Comparison of ENCODE assay signal across 8 cellular contexts in genomic region chr3:127672429-127673190, GRCh38. TPM values are rescaled to one million over a fixed set of nuclear protein-coding genes. Genes with fewer than 3 reads are reported as not detected.
DNase-seq lines count a peak whose midpoint lies in the region; ATAC-seq and TF ChIP-seq lines count a peak whose summit lies in the region.

TSS of gene ABTB1 (plus strand) at chr3:127672952. CDS start at chr3:127673026, 74 bp downstream.

- H3F3A ChIP-seq in GM23338 (replicated peaks; ENCODE audit: low read depth), result no peaks in the 10 kb centered on the region
- no peaks in the 10 kb centered on the region for H3F3A ChIP-seq in MM.1S (ENCODE audit: insufficient read depth, low read length)

- no peaks in the 10 kb centered on the region; the same call in 2 of the 3 replicates for H3K36me3 Mint-ChIP-seq in GM23338 (ENCODE audit: low read depth)
- peaks cover 6% of the 10 kb centered on the region for H3K36me3 Mint-ChIP-seq in activated naive CD4-positive, alpha-beta T cell treated with anti-CD3 and anti-CD28 coated beads, Interleukin-2, amount 10 ng/mL, durations not matched to agents 7 days and 5 days
- peaks cover 13% of the 10 kb centered on the region for H3K36me3 Mint-ChIP-seq in osteocyte (ENCODE audit: unreplicated experiment)

- H4K20me1 ChIP-seq in DND-41 (ENCODE audit: insufficient read depth, low read length) (peaks cover 3% of the 10 kb centered on the region), GM23338 (replicated peaks; ENCODE audit: insufficient read depth) (no peaks in the 10 kb centered on the region), MM.1S (ENCODE audit: insufficient read depth, low read length) (no peaks in the 10 kb centered on the region)

- H3K9ac ChIP-seq in DND-41 (ENCODE audit: low read depth, low read length) (peak within 1 kb of the TSS; percentile 98), MM.1S (ENCODE audit: low read length) (peak within 1 kb of the TSS; percentile 91), SK-N-MC (ENCODE audit: insufficient read length) (peak within 1 kb of the TSS; percentile 80)

- peak; percentile 89 for DNase-seq in DND-41
- peak; percentile 86 for DNase-seq in GM23338 (ENCODE audit: low spot score)
- DNase-seq in MM.1S, result peak; percentile 81
- no peak for DNase-seq in SK-N-MC (ENCODE audit: low read depth, low spot score)
- peak; percentile 92 for DNase-seq in activated naive CD4-positive, alpha-beta T cell treated with anti-CD3 and anti-CD28 coated beads, Interleukin-2, amount 10 ng/mL, durations not matched to agents 7 days and 5 days
- no peak for DNase-seq in glomerular endothelial cell (ENCODE audit: extremely low read depth, low read depth, low spot score)
- DNase-seq in osteocyte (ENCODE audit: extremely low spot score, unreplicated experiment), result peak; percentile 92
- DNase-seq in thoracic aorta (ENCODE audit: low spot score), result peak; percentile 57

- peaks cover 17% of the 10 kb centered on the region for H3K4me1 Mint-ChIP-seq in GM23338
- H3K4me1 Mint-ChIP-seq in activated naive CD4-positive, alpha-beta T cell treated with anti-CD3 and anti-CD28 coated beads, Interleukin-2, amount 10 ng/mL, durations not matched to agents 7 days and 5 days, result peaks cover 31% of the 10 kb centered on the region
- peaks cover 28% of the 10 kb centered on the region for H3K4me1 Mint-ChIP-seq in osteocyte (ENCODE audit: unreplicated experiment)

- peak within 1 kb of the TSS; percentile 87 for H3K4me3 Mint-ChIP-seq in GM23338
- H3K4me3 Mint-ChIP-seq in activated naive CD4-positive, alpha-beta T cell treated with anti-CD3 and anti-CD28 coated beads, Interleukin-2, amount 10 ng/mL, durations not matched to agents 7 days and 5 days, result peak within 1 kb of the TSS; percentile 92
- H3K4me3 Mint-ChIP-seq in osteocyte (ENCODE audit: unreplicated experiment), result peak within 1 kb of the TSS; percentile 84

- H3K27ac Mint-ChIP-seq in GM23338, result no peak within 1 kb of the TSS; the same call in 1 of the 2 replicates
- H3K27ac Mint-ChIP-seq in activated naive CD4-positive, alpha-beta T cell treated with anti-CD3 and anti-CD28 coated beads, Interleukin-2, amount 10 ng/mL, durations not matched to agents 7 days and 5 days, result peak within 1 kb of the TSS; percentile 97
- peak within 1 kb of the TSS; percentile 74 for H3K27ac Mint-ChIP-seq in osteocyte (ENCODE audit: unreplicated experiment)

- H2AFZ ChIP-seq in DND-41 (ENCODE audit: low read depth, low read length) (peak within 1 kb of the TSS; percentile 97), GM23338 (peak within 1 kb of the TSS; percentile 89), MM.1S (ENCODE audit: low read length) (peak within 1 kb of the TSS; percentile 98)

- H3K36me3 ChIP-seq in DND-41 (ENCODE audit: insufficient read depth, low read length), result peaks cover 25% of the 10 kb centered on the region; the same call in 1 of the 2 replicates
- no peaks in the 10 kb centered on the region for H3K36me3 ChIP-seq in GM23338 (ENCODE audit: insufficient read depth)
- no peaks in the 10 kb centered on the region for H3K36me3 ChIP-seq in MM.1S (replicated peaks; ENCODE audit: insufficient read depth, low read length)
- H3K36me3 ChIP-seq in SK-N-MC (ENCODE audit: insufficient read depth, low read length), result no peaks in the 10 kb centered on the region
- H3K36me3 ChIP-seq in thoracic aorta, result peaks cover 18% of the 10 kb centered on the region

- H3K79me2 ChIP-seq in DND-41 (ENCODE audit: insufficient read depth, low read length) (peaks cover 17% of the 10 kb centered on the region), GM23338 (replicated peaks; ENCODE audit: insufficient read depth) (no peaks in the 10 kb centered on the region), MM.1S (ENCODE audit: low read length) (no peaks in the 10 kb centered on the region; the same call in 1 of the 2 replicates)

- H3K9me3 ChIP-seq in DND-41 (ENCODE audit: insufficient read depth, low read length, severe bottlenecking) (no peaks in the 10 kb centered on the region), MM.1S (replicated peaks; ENCODE audit: insufficient read depth, low read length) (no peaks in the 10 kb centered on the region), SK-N-MC (ENCODE audit: low read depth, low read length) (no peaks in the 10 kb centered on the region), thoracic aorta (no peaks in the 10 kb centered on the region)

- H3K27me3 Mint-ChIP-seq in GM23338 (ENCODE audit: insufficient read depth, low read depth, poor library complexity), result peaks cover 14% of the 10 kb centered on the region
- H3K27me3 Mint-ChIP-seq in activated naive CD4-positive, alpha-beta T cell treated with anti-CD3 and anti-CD28 coated beads, Interleukin-2, amount 10 ng/mL, durations not matched to agents 7 days and 5 days, result no peaks in the 10 kb centered on the region
- H3K27me3 Mint-ChIP-seq in osteocyte (ENCODE audit: unreplicated experiment), result no peaks in the 10 kb centered on the region

- H3K4me2 ChIP-seq in DND-41 (ENCODE audit: insufficient read depth, low read length) (peak within 1 kb of the TSS; percentile 92), GM23338 (peak within 1 kb of the TSS; percentile 95), MM.1S (ENCODE audit: low read depth, low read length) (peak within 1 kb of the TSS; percentile 100)

- no peaks in the 10 kb centered on the region for H3K27me3 ChIP-seq in DND-41 (ENCODE audit: insufficient read depth, low read length, poor library complexity)
- H3K27me3 ChIP-seq in GM23338 (ENCODE audit: insufficient read depth), result no peaks in the 10 kb centered on the region
- no peaks in the 10 kb centered on the region for H3K27me3 ChIP-seq in MM.1S (replicated peaks; ENCODE audit: insufficient read depth, low read length)
- H3K27me3 ChIP-seq in thoracic aorta (replicated peaks; ENCODE audit: insufficient read depth), result no peaks in the 10 kb centered on the region

- H3K4me1 ChIP-seq in DND-41 (ENCODE audit: insufficient read depth, low read length) (peaks cover 24% of the 10 kb centered on the region), GM23338 (ENCODE audit: insufficient read depth) (peaks cover 5% of the 10 kb centered on the region; the same call in 1 of the 2 replicates), MM.1S (ENCODE audit: low read length) (0 out of 2 replicates have a peak, but pooled peaks cover 5% of the 10 kb centered on the region), thoracic aorta (ENCODE audit: control insufficient read depth in 1 of 2, low read depth in 2 of 2) (peaks cover 16 to 38% of the 10 kb centered on the region in 2 donors)

- H3K4me3 ChIP-seq in DND-41 (ENCODE audit: low read depth in 1 of 2, low read length in 2 of 2) (peak within 1 kb of the TSS; percentile 80 to 96), GM23338 (peak within 1 kb of the TSS; percentile 83), MM.1S (ENCODE audit: low read length) (peak within 1 kb of the TSS; percentile 87), SK-N-MC (peak within 1 kb of the TSS; percentile 90), thoracic aorta (peak within 1 kb of the TSS; percentile 98)

- ATAC-seq in DND-41 (ENCODE audit: insufficient read depth, low read depth) (peak; percentile 83), GM23338 (peak; percentile 70), thoracic aorta (ENCODE audit: insufficient number of reproducible peaks, low FRiP score, low read depth) (peak; percentile 78)

- H3K27ac ChIP-seq in DND-41 (ENCODE audit: low read length) (peak within 1 kb of the TSS; percentile 79), GM23338 (ENCODE audit: low read depth) (peak within 1 kb of the TSS; percentile 26; the same call in 1 of the 2 replicates), MM.1S (ENCODE audit: low read length) (peak within 1 kb of the TSS; percentile 37; the same call in 1 of the 2 replicates), SK-N-MC (peak within 1 kb of the TSS; percentile 76), thoracic aorta (peak within 1 kb of the TSS; percentile 88 to 92)

- TF ChIP-seq CTCF in DND-41 (IDR thresholded peaks at IDR 0.05; ENCODE audit: borderline replicate concordance, extremely low read depth, low read length, poor library complexity, severe bottlenecking) (no peak), GM23338 (conservative IDR thresholded peaks at IDR 0.05; ENCODE audit: low read depth in 2 of 2) (no peak), MM.1S (IDR thresholded peaks at IDR 0.05; ENCODE audit: low read length) (no peak), osteocyte (IDR thresholded peaks at IDR 0.05) (no peak), thoracic aorta (IDR thresholded peaks at IDR 0.05) (no peak)

- CTCF ChIA-PET in activated naive CD4-positive, alpha-beta T cell treated with anti-CD3 and anti-CD28 coated beads, Interleukin-2, amount 10 ng/mL, durations not matched to agents 7 days and 5 days (lab: Charles Lee), result interaction anchor here (0.8 to 1.7 kb wide), 3 partner anchors 22 to 98 kb away, joined by 3 to 4 read pairs (median 3); no protein-coding TSS in a partner anchor

- H3K9me3 Mint-ChIP-seq in GM23338 (peaks cover 5% of the 10 kb centered on the region; the same call in 2 of the 3 replicates), osteocyte (ENCODE audit: unreplicated experiment) (no peaks in the 10 kb centered on the region)
- H3K9me3 Mint-ChIP-seq in activated naive CD4-positive, alpha-beta T cell treated with anti-CD3 and anti-CD28 coated beads, Interleukin-2, amount 10 ng/mL, durations not matched to agents 7 days and 5 days, result no peaks in the 10 kb centered on the region

- no peaks in the 10 kb centered on the region for H3K9me2 ChIP-seq in GM23338 (ENCODE audit: insufficient read depth)
- no peaks in the 10 kb centered on the region for H3K9me2 ChIP-seq in MM.1S (replicated peaks; ENCODE audit: insufficient read depth, low read length)

TF ChIP-seq in GM23338, 12 proteins besides CTCF, POLR2A, EP300 and RAD21 (continues in another document):
- peak; percentile 71 for TF ChIP-seq POLR2AphosphoS5 (IDR thresholded peaks at IDR 0.05; ENCODE audit: low read depth)
- 0 out of 2 replicates have a peak, but pooled peaks have one; percentile 21 for TF ChIP-seq ETS1 (IDR thresholded peaks at IDR 0.05)
- no peak for TF ChIP-seq NANOG (IDR thresholded peaks at IDR 0.05; ENCODE audit: borderline replicate concordance)

RNA-seq across cellular contexts. Expression of gene ABTB1, which starts in this region (rescaled TPM):
- 5.0 and 5.7 TPM in 2 replicates for total RNA-seq in GM23338 (2014; rRNA removed; shearing (Covaris generic))
- 3.7 TPM in 2 replicates for polyA plus RNA-seq in GM23338 (2016; fragmentation: Nextera tagmentation; extraction: Ambion mirVana)
- total RNA-seq in glomerular endothelial cell (10.9 and 16.7 TPM in 2 replicates), osteocyte (69.8 and 73.4 TPM in 2 replicates), thoracic aorta (10 to 100 TPM; 71.7 to 78.7 TPM)

Comparison
In these comparisons a context has a peak if more than half of its experiments do, and no peak if none do; other contexts are left out.
1. DNase-seq: peak in DND-41 (single experiment), GM23338 (single experiment), MM.1S (single experiment), activated naive CD4-positive, alpha-beta T cell treated with anti-CD3 and anti-CD28 coated beads, Interleukin-2, amount 10 ng/mL, durations not matched to agents 7 days and 5 days (single experiment), osteocyte (single experiment) and thoracic aorta (single experiment); none in SK-N-MC (single experiment) and glomerular endothelial cell (single experiment).
2. H3K27ac ChIP-seq: peak in every context shown above with its lines; median percentile 90 in thoracic aorta; 79 in DND-41; 76 in SK-N-MC; 37 in MM.1S; 26 in GM23338.
3. Peak in every context shown above with its lines, with median percentiles within 50 percentile points of each other: ATAC-seq, H2AFZ ChIP-seq, H3K4me2 ChIP-seq, H3K4me3 ChIP-seq, H3K9ac ChIP-seq and H3K4me3 Mint-ChIP-seq.